23 cellular contexts compared by ENCODE assay signal in the genomic region with DNA sequence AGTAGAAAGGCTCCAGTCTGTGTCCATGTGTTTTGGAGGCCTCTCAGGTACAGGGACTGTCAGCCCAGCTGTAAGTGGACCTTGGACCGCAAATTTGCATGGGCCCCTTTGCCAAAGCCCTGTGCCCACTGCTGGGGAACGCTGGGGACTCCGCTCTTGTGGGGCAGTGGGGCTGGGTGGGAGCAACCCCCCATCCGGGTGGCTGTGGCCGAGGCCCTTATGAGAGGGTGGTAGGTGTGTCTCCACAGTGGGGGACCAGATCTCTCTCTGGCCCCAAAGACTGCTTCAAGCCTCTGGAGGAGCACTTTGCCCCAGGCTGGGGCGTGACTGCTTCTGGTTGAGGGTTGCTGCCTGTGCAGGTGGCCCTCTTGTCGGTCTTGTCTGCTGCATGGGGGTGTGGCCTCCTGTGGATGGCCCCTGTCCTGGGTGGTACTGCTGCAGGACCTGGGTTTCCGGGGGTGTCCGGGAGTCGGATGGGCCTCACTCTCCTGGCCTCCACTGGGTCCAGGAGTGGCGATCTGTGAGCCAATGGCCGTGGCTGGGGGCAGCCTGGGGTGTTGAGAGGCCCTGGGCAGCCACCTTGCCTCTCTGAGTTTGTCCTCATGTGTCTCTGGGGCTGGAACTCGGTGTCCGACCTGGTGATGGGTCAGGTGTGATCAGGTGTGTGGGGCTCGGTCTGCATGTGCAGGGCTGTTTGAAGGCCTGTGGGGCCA. TPM values are rescaled to one million over a fixed set of nuclear protein-coding genes. Genes with fewer than 3 reads are reported as not detected.
DNase-seq lines count a peak whose midpoint lies in the region; ATAC-seq, FAIRE-seq and TF ChIP-seq lines count a peak whose summit lies in the region.
"Had no signal": no experiment of that assay in that cellular context is flagged by ENCODE, and none has a peak within 500 bp of the region (broad histone marks: within the 10 kb centered on the region; RNA-seq: fewer than 3 reads in every experiment).

No MANE protein-coding gene starts in this region.

- no peak overlapping the region for H2AFZ ChIP-seq in HepG2 (ENCODE audit: low read length)
- H2AFZ ChIP-seq: parathyroid adenoma had no signal

- H3K4me3 Mint-ChIP-seq in nephron progenitor cell: no peak overlapping the region
- H3K4me3 Mint-ChIP-seq in activated T-helper 17 cell treated with anti-CD3 and anti-CD28 coated beads, Interleukin-2, amount 50 U/mL, for 72 hours: no peak overlapping the region

- H3K4me1 Mint-ChIP-seq in nephron progenitor cell: no peaks in the 10 kb centered on the region
- H3K4me1 Mint-ChIP-seq in activated T-helper 17 cell treated with anti-CD3 and anti-CD28 coated beads, Interleukin-2, amount 50 U/mL, for 72 hours: no peaks in the 10 kb centered on the region

- H3K36me3 Mint-ChIP-seq in nephron progenitor cell (ENCODE audit: low read depth): no peaks in the 10 kb centered on the region
- H3K36me3 Mint-ChIP-seq in activated T-helper 17 cell treated with anti-CD3 and anti-CD28 coated beads, Interleukin-2, amount 50 U/mL, for 72 hours (ENCODE audit: low read depth): no peaks in the 10 kb centered on the region

- BruUV-seq in HepG2 (replicated peaks; lab: Mats Ljungman, UMichigan): no TSS peak

- peak overlapping the region; percentile 12; the same call in 1 of the 2 replicates for H3K4me2 ChIP-seq in HepG2 (ENCODE audit: low read depth, low read length)

- no peak overlapping the region for H3K9ac ChIP-seq in HepG2 (ENCODE audit: insufficient read depth, low read depth, low read length)
- H3K9ac ChIP-seq: parathyroid adenoma had no signal

- no peaks in the 10 kb centered on the region for H4K20me1 ChIP-seq in HepG2 (ENCODE audit: insufficient read depth, low read length)

- H3K9me3 Mint-ChIP-seq in nephron progenitor cell: peaks cover 6% of the 10 kb centered on the region
- no peaks in the 10 kb centered on the region for H3K9me3 Mint-ChIP-seq in activated T-helper 17 cell treated with anti-CD3 and anti-CD28 coated beads, Interleukin-2, amount 50 U/mL, for 72 hours

- POLR2A ChIA-PET in HepG2 (lab: Yijun Ruan, JAX): no interaction called here

- DNase-seq in HepG2 (ENCODE audit: low spot score): no peak
- no peak for DNase-seq in right lobe of liver
- peak; percentile 41 for DNase-seq in ecto neural progenitor cell (ENCODE audit: low spot score)
- no peak for DNase-seq in nephron progenitor cell
- no peak for DNase-seq in NCI-H1436 treated with DMSO at 0.1 percent for 48 hours (lab: John Stamatoyannopoulos, UW)
- no peak for DNase-seq in nucleus accumbens (lab: John Stamatoyannopoulos, UW)
- DNase-seq: activated CD8-positive, alpha-beta memory T cell treated with anti-CD3 and anti-CD28 coated beads for 24 hours; DMS 273 treated with DMSO at 0.1 percent for 48 hours; effector CD4-positive, alpha-beta T cell; gastrocnemius medialis; NCI-H2171; NCI-H774 had no signal

- H3K9me3 ChIP-seq in HepG2 (ENCODE audit: low read length) (no peaks in the 10 kb centered on the region), right lobe of liver (no peaks in the 10 kb centered on the region)
- H3K9me3 ChIP-seq: gastrocnemius medialis, vagina had no signal

- WGBS in HepG2 (ENCODE audit: low lambda C conversion rate): 14% methylated on average over 5 of the region's 15 CpGs
- WGBS in right lobe of liver (ENCODE audit: insufficient coverage, low coverage, low lambda C conversion rate, missing lambda C conversion rate): 63% methylated on average over 3 of the region's 15 CpGs

- CTCF ChIA-PET in HepG2 (lab: Yijun Ruan, JAX; ENCODE audit: low intra/inter-chr PET ratio, low total read pairs): no interaction called here

- H3K4me3 ChIP-seq in HepG2 (replicated peaks in 1 of 3; ENCODE audit: insufficient read depth in 1 of 3, low read depth in 2 of 3, low read length in 3 of 3) (no peak overlapping the region), right lobe of liver (no peak overlapping the region)
- H3K4me3 ChIP-seq: gastrocnemius medialis, vagina had no signal

- no peaks in the 10 kb centered on the region for H3K36me3 ChIP-seq in HepG2 (replicated peaks in 1 of 2; ENCODE audit: control insufficient read depth in 1 of 2, insufficient read depth in 2 of 2, low read length in 2 of 2)
- no peaks in the 10 kb centered on the region for H3K36me3 ChIP-seq in right lobe of liver
- H3K36me3 ChIP-seq: gastrocnemius medialis, vagina had no signal

- 0 out of 3 replicates have a peak, but pooled peaks have one; percentile 11 for ATAC-seq in HepG2
- ATAC-seq in right lobe of liver: no peak
- no peak for ATAC-seq in GM19324 (IDR thresholded peaks at IDR 0.05; ENCODE audit: low FRiP score, unreplicated experiment)
- no peak for ATAC-seq in activated T-helper 17 cell treated with anti-CD3 and anti-CD28 coated beads, Interleukin-2, amount 50 U/mL, for 72 hours (replicated peaks)
- ATAC-seq: gastrocnemius medialis had no signal

- H3K27me3 Mint-ChIP-seq in nephron progenitor cell (ENCODE audit: low read depth, poor library complexity): peaks cover 31% of the 10 kb centered on the region
- no peaks in the 10 kb centered on the region for H3K27me3 Mint-ChIP-seq in activated T-helper 17 cell treated with anti-CD3 and anti-CD28 coated beads, Interleukin-2, amount 50 U/mL, for 72 hours

- intact Hi-C loops in HepG2 (cut with micrococcal nuclease; ENCODE audit: unreplicated experiment) (no loop called here), right lobe of liver (cut with DNase I) (no loop called here)

- no peak for TF ChIP-seq RAD21 in HepG2 (CRISPR knock-in tag; IDR thresholded peaks at IDR 0.05)

- peaks cover 21% of the 10 kb centered on the region for H3K4me1 ChIP-seq in HepG2 (ENCODE audit: insufficient read depth, low read length)
- no peaks in the 10 kb centered on the region for H3K4me1 ChIP-seq in right lobe of liver
- H3K4me1 ChIP-seq: gastrocnemius medialis had no signal

- TF ChIP-seq EP300 in HepG2 (IDR thresholded peaks at IDR 0.05; ENCODE audit: low read depth in 2 of 2, low read length in 2 of 2) (no peak), HepG2 (CRISPR knock-in tag; IDR thresholded peaks at IDR 0.05; ENCODE audit: borderline replicate concordance) (no peak)

- no peaks in the 10 kb centered on the region for H3K79me2 ChIP-seq in HepG2 (ENCODE audit: insufficient read depth, low read length)

- TF ChIP-seq POLR2A in HepG2 (IDR thresholded peaks at IDR 0.05; ENCODE audit: insufficient read depth in 1 of 2, low read depth in 2 of 2, low read length in 2 of 2): no peak
- TF ChIP-seq POLR2A in right lobe of liver (IDR thresholded peaks at IDR 0.05): no peak

- in situ Hi-C loops in HepG2 (cut with HindIII; ENCODE audit: extremely low pct_ligation_motif_present, low pct_unique_long_range_greater_than_20kb): no loop called here

- H3K27ac ChIP-seq in HepG2 (ENCODE audit: extremely low read length, insufficient read depth, low read length): no peak overlapping the region
- H3K27ac ChIP-seq in right lobe of liver: no peak overlapping the region
- H3K27ac ChIP-seq: gastrocnemius medialis, parathyroid adenoma, vagina had no signal

- TF ChIP-seq CTCF in HepG2 (CRISPR knock-in tag; IDR thresholded peaks at IDR 0.05) (no peak), right lobe of liver (IDR thresholded peaks at IDR 0.05) (no peak), nephron progenitor cell (IDR thresholded peaks at IDR 0.05) (no peak)

- H3K27ac Mint-ChIP-seq in nephron progenitor cell: peak overlapping the region; percentile 61
- no peak overlapping the region for H3K27ac Mint-ChIP-seq in activated T-helper 17 cell treated with anti-CD3 and anti-CD28 coated beads, Interleukin-2, amount 50 U/mL, for 72 hours

- peaks cover 12 to 74% of the 10 kb centered on the region in 2 experiments for H3K27me3 ChIP-seq in HepG2 (ENCODE audit: control insufficient read depth in 1 of 2, insufficient read depth in 2 of 2, low read length in 2 of 2)
- no peaks in the 10 kb centered on the region for H3K27me3 ChIP-seq in right lobe of liver
- H3K27me3 ChIP-seq: gastrocnemius medialis, vagina had no signal

- no peak for FAIRE-seq in HepG2 (lab: Jason Lieb, UNC)
- FAIRE-seq: bronchial epithelial cell, H54, HTR-8/SVneo had no signal

RNA-seq across cellular contexts. Expression of a gene that starts 15.9 kb away (rescaled TPM):
- total RNA-seq in HepG2 (2016; rRNA removed; fragmentation: Illumina TruSeq; extraction: Trizol) (0.02 TPM in 1 of 2 replicates, not detected in the other), right lobe of liver (1 to 10 TPM in 4 of 6 experiments, under 1 TPM in 2; 0.61 to 2.4 (median 1.8) TPM)
- total RNA-seq in HepG2 (2016; cell fraction: cytosol; rRNA removed; fragmentation: Illumina TruSeq; extraction: Trizol; ENCODE audit: low read depth): not detected in 2 replicates
- total RNA-seq in HepG2 (2016; cell fraction: insoluble cytoplasmic fraction; rRNA removed; fragmentation: Illumina TruSeq; extraction: Trizol): not detected in 2 replicates
- not detected in 2 replicates for total RNA-seq in HepG2 (2016; cell fraction: membrane; rRNA removed; fragmentation: Illumina TruSeq; extraction: Trizol)
- total RNA-seq in HepG2 (2016; cell fraction: nucleus; rRNA removed; fragmentation: Illumina TruSeq; extraction: Trizol): not detected in 2 replicates
- 0.08 and 0.13 TPM in 2 replicates for polyA plus RNA-seq in HepG2 (2011; rRNA removed)
- polyA plus RNA-seq in HepG2 (2011; cell fraction: cytosol; rRNA removed): 0.01 TPM in 1 of 2 replicates, not detected in the other
- 0.09 TPM in 1 of 2 replicates, not detected in the other for polyA plus RNA-seq in HepG2 (2011; cell fraction: nucleus; rRNA removed)
- polyA plus RNA-seq in HepG2 (2012): not detected in 2 replicates
- not detected in 2 replicates for polyA plus RNA-seq in HepG2 (2016; cell fraction: cytosol; fragmentation: Illumina TruSeq; extraction: Trizol; ENCODE audit: low read depth)
- not detected in 2 replicates for polyA plus RNA-seq in HepG2 (2016; cell fraction: insoluble cytoplasmic fraction; fragmentation: Illumina TruSeq; extraction: Trizol; ENCODE audit: low read depth)
- polyA plus RNA-seq in HepG2 (2016; cell fraction: membrane; fragmentation: Illumina TruSeq; extraction: Trizol; ENCODE audit: low read depth): not detected in 2 replicates
- not detected in 2 replicates for polyA plus RNA-seq in HepG2 (2016; cell fraction: nucleus; fragmentation: Illumina TruSeq; extraction: Trizol; ENCODE audit: insufficient read depth, low read depth)
- 0.06 and 1.8 TPM in 2 replicates for polyA minus RNA-seq in HepG2 (2011; rRNA and poly(A)+ RNA removed; ENCODE audit: low replicate concordance)
- not detected in 2 replicates for polyA minus RNA-seq in HepG2 (2011; cell fraction: cytosol; rRNA and poly(A)+ RNA removed)
- 0.26 TPM in 1 of 2 replicates, not detected in the other for polyA minus RNA-seq in HepG2 (2011; cell fraction: nucleus; rRNA and poly(A)+ RNA removed)
- total RNA-seq in activated T-helper 17 cell treated with anti-CD3 and anti-CD28 coated beads, Interleukin-2, amount 50 U/mL, for 72 hours: 1 to 10 TPM; 7.0 to 9.7 TPM
- polyA plus RNA-seq: AG04450 had no signal

RNA-seq across cellular contexts. Expression of a gene that starts 16.4 kb away (rescaled TPM):
- total RNA-seq in HepG2 (2016; rRNA removed; fragmentation: Illumina TruSeq; extraction: Trizol) (not detected in 2 replicates), right lobe of liver (not detected)
- total RNA-seq in HepG2 (2016; cell fraction: cytosol; rRNA removed; fragmentation: Illumina TruSeq; extraction: Trizol; ENCODE audit: low read depth): not detected in 2 replicates
- not detected in 2 replicates for total RNA-seq in HepG2 (2016; cell fraction: insoluble cytoplasmic fraction; rRNA removed; fragmentation: Illumina TruSeq; extraction: Trizol)
- total RNA-seq in HepG2 (2016; cell fraction: membrane; rRNA removed; fragmentation: Illumina TruSeq; extraction: Trizol): not detected in 2 replicates
- total RNA-seq in HepG2 (2016; cell fraction: nucleus; rRNA removed; fragmentation: Illumina TruSeq; extraction: Trizol): not detected in 2 replicates
- 0.05 and 0.12 TPM in 2 replicates for polyA plus RNA-seq in HepG2 (2011; rRNA removed)
- polyA plus RNA-seq in HepG2 (2011; cell fraction: cytosol; rRNA removed): 0.01 and 0.05 TPM in 2 replicates
- 0.69 and 1.1 TPM in 2 replicates for polyA plus RNA-seq in HepG2 (2011; cell fraction: nucleus; rRNA removed)
- 0.08 and 0.16 TPM in 2 replicates for polyA plus RNA-seq in HepG2 (2012)
- not detected in 2 replicates for polyA plus RNA-seq in HepG2 (2016; cell fraction: cytosol; fragmentation: Illumina TruSeq; extraction: Trizol; ENCODE audit: low read depth)
- not detected in 2 replicates for polyA plus RNA-seq in HepG2 (2016; cell fraction: insoluble cytoplasmic fraction; fragmentation: Illumina TruSeq; extraction: Trizol; ENCODE audit: low read depth)
- polyA plus RNA-seq in HepG2 (2016; cell fraction: membrane; fragmentation: Illumina TruSeq; extraction: Trizol; ENCODE audit: low read depth): not detected in 2 replicates
- not detected in 2 replicates for polyA plus RNA-seq in HepG2 (2016; cell fraction: nucleus; fragmentation: Illumina TruSeq; extraction: Trizol; ENCODE audit: insufficient read depth, low read depth)
- polyA minus RNA-seq in HepG2 (2011; rRNA and poly(A)+ RNA removed; ENCODE audit: low replicate concordance): 0.05 and 0.06 TPM in 2 replicates
- not detected in 2 replicates for polyA minus RNA-seq in HepG2 (2011; cell fraction: cytosol; rRNA and poly(A)+ RNA removed)
- 0.13 and 0.25 TPM in 2 replicates for polyA minus RNA-seq in HepG2 (2011; cell fraction: nucleus; rRNA and poly(A)+ RNA removed)
- total RNA-seq in activated T-helper 17 cell treated with anti-CD3 and anti-CD28 coated beads, Interleukin-2, amount 50 U/mL, for 72 hours: not detected
- total RNA-seq: bronchial epithelial cell, G401, gastrocnemius medialis, SK-MEL-5, vagina had no signal
- polyA plus RNA-seq: AG04450, liver had no signal
